8 cellular contexts compared by ENCODE assay signal in the genomic region with DNA sequence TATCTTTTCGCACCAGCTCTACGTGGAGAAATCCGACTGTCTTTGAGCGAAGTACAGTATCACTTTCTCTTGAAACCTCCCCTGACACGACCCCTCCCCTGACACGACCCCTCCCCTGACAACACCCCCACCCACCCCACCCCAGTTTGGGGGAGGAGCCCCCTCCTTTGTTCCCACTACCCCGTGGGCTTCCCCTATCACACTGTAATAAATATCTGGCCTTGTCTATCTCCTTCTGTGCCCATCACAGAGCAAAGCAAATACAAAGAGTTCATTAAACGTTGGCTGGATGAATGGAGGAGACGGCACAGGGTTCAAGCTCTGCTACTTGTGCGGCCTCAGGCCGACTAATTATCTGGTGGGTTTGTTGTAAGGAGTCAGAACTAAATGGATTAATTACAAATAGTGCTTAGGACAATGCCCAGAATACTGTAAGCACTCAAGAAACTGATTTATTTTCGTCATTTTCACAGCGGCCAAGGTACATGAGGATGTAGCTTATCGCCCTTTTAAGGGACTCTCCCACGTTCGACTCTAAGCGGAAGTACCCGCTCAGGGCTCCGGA. TPM values are rescaled to one million over a fixed set of nuclear protein-coding genes. Genes with fewer than 3 reads are reported as not detected.
DNase-seq lines count a peak whose midpoint lies in the region; ATAC-seq, FAIRE-seq and TF ChIP-seq lines count a peak whose summit lies in the region.

No MANE protein-coding gene starts in this region.

- H3K27me3 ChIP-seq in bronchial epithelial cell (ENCODE audit: control insufficient read depth, insufficient read depth, low read length) (no peaks in the 10 kb centered on the region), mononuclear cell (ENCODE audit: insufficient read depth, low read length) (no peaks in the 10 kb centered on the region)

- no peak for DNase-seq in Jurkat, Clone E6-1 (ENCODE audit: low read depth, low spot score)
- no peak for DNase-seq in bronchial epithelial cell (ENCODE audit: low read depth)
- no peak for DNase-seq in stimulated activated CD4-positive, alpha-beta T cell treated with anti-CD3 and anti-CD28 coated beads, Interleukin-1b, Interleukin-23, amount 100 ng/mL, for 48 hours

- peaks cover 59% of the 10 kb centered on the region for H3K4me1 ChIP-seq in mononuclear cell (ENCODE audit: insufficient read depth, low read length)

- H3K9me3 ChIP-seq in mononuclear cell (ENCODE audit: low read depth, low read length): no peaks in the 10 kb centered on the region

- TF ChIP-seq CTCF in bronchial epithelial cell (IDR thresholded peaks at IDR 0.05; ENCODE audit: insufficient read depth, low read length, severe bottlenecking): no peak

- peak overlapping the region; percentile 92 for H3K4me3 ChIP-seq in Jurkat, Clone E6-1 (ENCODE audit: low read length)
- peak overlapping the region; percentile 92 for H3K4me3 ChIP-seq in bronchial epithelial cell (ENCODE audit: low read depth, low read length)
- H3K4me3 ChIP-seq in mononuclear cell (ENCODE audit: low read length): peak overlapping the region; percentile 83

- peak; percentile 1 for ATAC-seq in GM18867 (IDR thresholded peaks at IDR 0.05; ENCODE audit: unreplicated experiment)
- no peak for ATAC-seq in HG03139 (IDR thresholded peaks at IDR 0.05; ENCODE audit: unreplicated experiment)
- ATAC-seq in GM21786 (IDR thresholded peaks at IDR 0.05; ENCODE audit: unreplicated experiment): no peak
- ATAC-seq in HG03460 (IDR thresholded peaks at IDR 0.05; ENCODE audit: unreplicated experiment): no peak

- FAIRE-seq in bronchial epithelial cell (lab: Jason Lieb, UNC): no peak

- no peaks in the 10 kb centered on the region for H3K36me3 ChIP-seq in bronchial epithelial cell (ENCODE audit: control insufficient read depth, insufficient read depth, low read length)

RNA-seq across cellular contexts. Expression of a gene that starts 0.6 kb away (rescaled TPM):
- 53.3 TPM for polyA plus RNA-seq in Jurkat, Clone E6-1 (2012; ENCODE audit: insufficient read depth, insufficient read length)
- total RNA-seq in bronchial epithelial cell: 36.1 and 41.5 TPM in 2 replicates
- total RNA-seq in mononuclear cell: 60.8 TPM

RNA-seq across cellular contexts. Expression of a gene that starts 28.1 kb away (rescaled TPM):
- polyA plus RNA-seq in Jurkat, Clone E6-1 (2012; ENCODE audit: insufficient read depth, insufficient read length): not detected
- total RNA-seq in bronchial epithelial cell (not detected in 2 replicates), mononuclear cell (75.2 TPM)

RNA-seq across cellular contexts. Expression of a gene that starts 31.5 kb away (rescaled TPM):
- polyA plus RNA-seq in Jurkat, Clone E6-1 (2012; ENCODE audit: insufficient read depth, insufficient read length): 17.7 TPM
- total RNA-seq in bronchial epithelial cell (15.5 and 15.6 TPM in 2 replicates), mononuclear cell (64.0 TPM)

RNA-seq across cellular contexts. Expression of a gene that starts 47.7 kb away (rescaled TPM):
- polyA plus RNA-seq in Jurkat, Clone E6-1 (2012; ENCODE audit: insufficient read depth, insufficient read length): not detected
- total RNA-seq in bronchial epithelial cell: 5.8 and 11.0 TPM in 2 replicates
- 0.42 TPM for total RNA-seq in mononuclear cell

RNA-seq across cellular contexts. Expression of a gene that starts 50.5 kb away (rescaled TPM):
- polyA plus RNA-seq in Jurkat, Clone E6-1 (2012; ENCODE audit: insufficient read depth, insufficient read length): 71.3 TPM
- total RNA-seq in bronchial epithelial cell (2.2 and 3.4 TPM in 2 replicates), mononuclear cell (2.7 TPM)

Comparison
In these comparisons a context has a peak if more than half of its experiments do, and no peak if none do; other contexts are left out.
1. RNA of a gene that starts 28.1 kb away (total RNA-seq): 75.2 TPM in mononuclear cell (single experiment); not detected in bronchial epithelial cell; every median in the first group is over 10 times any median in the second.
2. Peak in every context shown above with its lines, with median percentiles within 50 percentile points of each other: H3K4me3 ChIP-seq.